21 cellular contexts compared by ENCODE assay signal in genomic region chr10:130924138-130924819, GRCh38.
A peak's percentile ranks its signal among the peaks of the same experiment; 100 is the strongest.
DNase-seq lines count a peak whose midpoint lies in the region; ATAC-seq, FAIRE-seq and TF ChIP-seq lines count a peak whose summit lies in the region.
"Had no signal": no experiment of that assay in that cellular context is flagged by ENCODE, and none has a peak within 500 bp of the region (broad histone marks: within the 10 kb centered on the region; RNA-seq: fewer than 3 reads in every experiment).

No MANE protein-coding gene starts in this region.

- H3K36me3 ChIP-seq in GM23338 (ENCODE audit: insufficient read depth) (no peaks in the 10 kb centered on the region), GM12878 (ENCODE audit: control insufficient read depth in 2 of 2, insufficient read depth in 2 of 2, low read length in 1 of 2) (no peaks in the 10 kb centered on the region), neural cell (ENCODE audit: insufficient read depth, low read length) (no peaks in the 10 kb centered on the region)
- H3K36me3 ChIP-seq: BLaER1 treated with 17β-estradiol and CSF1 and Interleukin-3, amounts not matched to agents 10 nM and 100 nM; pancreas; spleen had no signal

- no TSS peak for BruUV-seq in GM12878 (replicated peaks; lab: Mats Ljungman, UMichigan)

- peaks cover 1% of the 10 kb centered on the region; the same call in 1 of the 3 replicates for H3K9me3 ChIP-seq in GM12878 (replicated peaks; ENCODE audit: control insufficient read depth, insufficient read depth, low read length)
- H3K9me3 ChIP-seq in neural cell (ENCODE audit: low read length): no peaks in the 10 kb centered on the region
- H3K9me3 ChIP-seq: pancreas, spleen had no signal

- TF ChIP-seq POLR2A in GM12878 (IDR thresholded peaks at IDR 0.05; ENCODE audit: low read depth, low read length): no peak

- H3K27ac Mint-ChIP-seq in GM23338: no peak overlapping the region
- H3K27ac Mint-ChIP-seq: activated T-helper 17 cell treated with anti-CD3 and anti-CD28 coated beads, Interleukin-2, amount 50 U/mL, for 72 hours had no signal

- H2AFZ ChIP-seq in GM23338: no peak overlapping the region
- H2AFZ ChIP-seq in GM12878 (ENCODE audit: control insufficient read depth, low read depth, low read length): no peak overlapping the region
- H2AFZ ChIP-seq in neural cell (ENCODE audit: low read depth, low read length): no peak overlapping the region

- intact Hi-C loops in GM12878 (cut with micrococcal nuclease; ENCODE audit: unreplicated experiment): no loop called here

- RAD21 ChIA-PET in GM12878 (lab: Charles Lee; ENCODE audit: unreplicated experiment): no interaction called here

- H3K4me1 ChIP-seq in GM23338 (ENCODE audit: insufficient read depth) (no peaks in the 10 kb centered on the region), GM12878 (ENCODE audit: control insufficient read depth, insufficient read depth, low read length) (no peaks in the 10 kb centered on the region)
- H3K4me1 ChIP-seq: pancreas, spleen had no signal

- no peak overlapping the region for H3K4me3 ChIP-seq in GM23338
- no peak overlapping the region for H3K4me3 ChIP-seq in GM12878
- H3K4me3 ChIP-seq in neural cell (ENCODE audit: low read length): no peak overlapping the region
- H3K4me3 ChIP-seq: BLaER1 treated with 17β-estradiol and CSF1 and Interleukin-3, amounts not matched to agents 10 nM and 100 nM; coronary artery; pancreas; spleen had no signal

- H3K9me3 Mint-ChIP-seq in GM23338: peaks cover 21% of the 10 kb centered on the region
- H3K9me3 Mint-ChIP-seq: activated T-helper 17 cell treated with anti-CD3 and anti-CD28 coated beads, Interleukin-2, amount 50 U/mL, for 72 hours had no signal

- in situ Hi-C loops in GM12878 (cut with MboI): no loop called here

- H3F3A ChIP-seq in GM23338 (replicated peaks; ENCODE audit: low read depth) (no peaks in the 10 kb centered on the region), neural cell (ENCODE audit: insufficient read depth, low read length, poor library complexity, severe bottlenecking) (no peaks in the 10 kb centered on the region)

- H3K4me3 Mint-ChIP-seq in GM23338: no peak overlapping the region
- H3K4me3 Mint-ChIP-seq: activated T-helper 17 cell treated with anti-CD3 and anti-CD28 coated beads, Interleukin-2, amount 50 U/mL, for 72 hours had no signal

- no peaks in the 10 kb centered on the region for H3K36me3 Mint-ChIP-seq in GM23338 (ENCODE audit: low read depth)

- H3K79me2 ChIP-seq in GM23338 (replicated peaks; ENCODE audit: insufficient read depth) (no peaks in the 10 kb centered on the region), GM12878 (ENCODE audit: control insufficient read depth, insufficient read depth, low read length) (no peaks in the 10 kb centered on the region), neural cell (replicated peaks; ENCODE audit: insufficient read depth, low read length) (no peaks in the 10 kb centered on the region)

- WGBS in GM12878 (ENCODE audit: insufficient coverage, insufficient replicate concordance, low lambda C conversion rate, missing lambda C conversion rate): 37% methylated on average over 16 of the region's 17 CpGs

- peak; percentile 95 for ATAC-seq in GM23338
- ATAC-seq in GM12878: no peak
- no peak for ATAC-seq in HG03095 (IDR thresholded peaks at IDR 0.05; ENCODE audit: unreplicated experiment)
- ATAC-seq in HG03521 (IDR thresholded peaks at IDR 0.05; ENCODE audit: unreplicated experiment): no peak
- ATAC-seq: activated T-helper 17 cell treated with anti-CD3 and anti-CD28 coated beads, Interleukin-2, amount 50 U/mL, for 72 hours had no signal

- TF ChIP-seq CTCF in GM23338 (conservative IDR thresholded peaks at IDR 0.05; ENCODE audit: low read depth in 2 of 2): no peak
- no peak for TF ChIP-seq CTCF in GM12878 (IDR thresholded peaks at IDR 0.05 in 2 of 3, conservative IDR thresholded peaks at IDR 0.05 in 1 of 3; ENCODE audit: control insufficient read depth in 2 of 3, extremely low read depth in 1 of 3, insufficient read depth in 1 of 3, low read depth in 3 of 3, low read length in 3 of 3)
- no peak for TF ChIP-seq CTCF in neural cell (IDR thresholded peaks at IDR 0.05; ENCODE audit: poor library complexity, severe bottlenecking)

- H4K20me1 ChIP-seq in GM23338 (replicated peaks; ENCODE audit: insufficient read depth) (no peaks in the 10 kb centered on the region), GM12878 (ENCODE audit: control insufficient read depth, insufficient read depth) (no peaks in the 10 kb centered on the region), neural cell (ENCODE audit: insufficient read depth) (no peaks in the 10 kb centered on the region)
- H4K20me1 ChIP-seq: BLaER1 treated with 17β-estradiol and CSF1 and Interleukin-3, amounts not matched to agents 10 nM and 100 nM had no signal

- H3K9me2 ChIP-seq in GM23338 (ENCODE audit: insufficient read depth): no peaks in the 10 kb centered on the region
- H3K9me2 ChIP-seq in neural cell (ENCODE audit: insufficient read depth, low read length): no peaks in the 10 kb centered on the region

- FAIRE-seq in GM12878 (lab: Jason Lieb, UNC): no peak
- FAIRE-seq: H54, islet of Langerhans, pancreas had no signal

- CTCF ChIA-PET in GM12878 (lab: Yijun Ruan, JAX): no interaction called here

- DNase-seq in GM23338 (ENCODE audit: low spot score) (peak; percentile 72), HK-2 (ENCODE audit: unreplicated experiment) (peak; percentile 7), GM12878 (ENCODE audit: low read depth, low spot score) (no peak), HT-29 (ENCODE audit: low spot score) (no peak), GM19238 (ENCODE audit: insufficient read length, low spot score) (no peak)
- DNase-seq: activated CD4-positive, CD25-positive, alpha-beta regulatory T cell treated with anti-CD3 and anti-CD28 coated beads, Interleukin-2, amount 50 U/mL, for 72 hours; anterior cingulate cortex; DMS79 treated with DMSO at 0.1 percent for 48 hours; NCI-H774; spleen had no signal

- TF ChIP-seq EP300 in GM12878 (IDR thresholded peaks at IDR 0.05; ENCODE audit: borderline replicate concordance in 1 of 2, control insufficient read depth in 1 of 2, low read depth in 2 of 2, low read length in 2 of 2) (no peak), neural cell (conservative IDR thresholded peaks at IDR 0.05; ENCODE audit: poor library complexity, severe bottlenecking) (no peak)

- H3K4me2 ChIP-seq in GM23338 (no peak overlapping the region), GM12878 (ENCODE audit: control insufficient read depth, insufficient read depth) (no peak overlapping the region), neural cell (ENCODE audit: low read length) (no peak overlapping the region)
- H3K4me2 ChIP-seq: BLaER1 treated with 17β-estradiol and CSF1 and Interleukin-3, amounts not matched to agents 10 nM and 100 nM had no signal

- POLR2A ChIA-PET in GM12878 (lab: Charles Lee): no interaction called here

- H3K27ac ChIP-seq in GM23338 (ENCODE audit: low read depth) (no peak overlapping the region), GM12878 (ENCODE audit: control insufficient read depth, insufficient read depth) (no peak overlapping the region), neural cell (ENCODE audit: low read length) (no peak overlapping the region)
- H3K27ac ChIP-seq: BLaER1 treated with 17β-estradiol and CSF1 and Interleukin-3, amounts not matched to agents 10 nM and 100 nM; coronary artery; epithelial cell of prostate; HL-60; pancreas; spleen had no signal

- no peaks in the 10 kb centered on the region for H3K27me3 Mint-ChIP-seq in GM23338 (ENCODE audit: insufficient read depth, low read depth, poor library complexity)
- H3K27me3 Mint-ChIP-seq: activated T-helper 17 cell treated with anti-CD3 and anti-CD28 coated beads, Interleukin-2, amount 50 U/mL, for 72 hours had no signal

- SMC1A ChIA-PET in GM12878 (lab: Charles Lee; ENCODE audit: uncharacterized antibody, unreplicated experiment): no interaction called here

- H3K9ac ChIP-seq in GM12878 (ENCODE audit: control insufficient read depth, insufficient read depth, low read length) (no peak overlapping the region), neural cell (ENCODE audit: low read length) (no peak overlapping the region)
- H3K9ac ChIP-seq: BLaER1 treated with 17β-estradiol and CSF1 and Interleukin-3, amounts not matched to agents 10 nM and 100 nM had no signal

- H3K27me3 ChIP-seq in GM23338 (ENCODE audit: insufficient read depth): no peaks in the 10 kb centered on the region
- no peaks in the 10 kb centered on the region for H3K27me3 ChIP-seq in GM12878 (replicated peaks in 1 of 2; ENCODE audit: control insufficient read depth in 2 of 2, insufficient read depth in 2 of 2, low read length in 1 of 2)
- no peaks in the 10 kb centered on the region for H3K27me3 ChIP-seq in neural cell (ENCODE audit: insufficient read depth, low read depth, low read length)
- H3K27me3 ChIP-seq: BLaER1 treated with 17β-estradiol and CSF1 and Interleukin-3, amounts not matched to agents 10 nM and 100 nM had no signal

- no peak for TF ChIP-seq RAD21 in GM12878 (IDR thresholded peaks at IDR 0.05; ENCODE audit: insufficient read depth, low read depth, low read length)
- no peak for TF ChIP-seq RAD21 in neural cell (conservative IDR thresholded peaks at IDR 0.05)

- H3K4me1 Mint-ChIP-seq in GM23338: no peaks in the 10 kb centered on the region
- H3K4me1 Mint-ChIP-seq: activated T-helper 17 cell treated with anti-CD3 and anti-CD28 coated beads, Interleukin-2, amount 50 U/mL, for 72 hours had no signal

TF ChIP-seq in neural cell, 6 proteins besides CTCF, POLR2A, EP300 and RAD21 (continues in another document):
- peak; percentile 39 for TF ChIP-seq REST (IDR thresholded peaks at IDR 0.05; ENCODE audit: borderline replicate concordance)

Comparison
In these comparisons a context has a peak if more than half of its experiments do, and no peak if none do; other contexts are left out.
1. DNase-seq: peak in GM23338 (single experiment) and HK-2 (single experiment); none in GM12878 (single experiment), HT-29 (single experiment) and GM19238 (single experiment).